Comparison of ENCODE assay signal across 23 cellular contexts in the genomic region with DNA sequence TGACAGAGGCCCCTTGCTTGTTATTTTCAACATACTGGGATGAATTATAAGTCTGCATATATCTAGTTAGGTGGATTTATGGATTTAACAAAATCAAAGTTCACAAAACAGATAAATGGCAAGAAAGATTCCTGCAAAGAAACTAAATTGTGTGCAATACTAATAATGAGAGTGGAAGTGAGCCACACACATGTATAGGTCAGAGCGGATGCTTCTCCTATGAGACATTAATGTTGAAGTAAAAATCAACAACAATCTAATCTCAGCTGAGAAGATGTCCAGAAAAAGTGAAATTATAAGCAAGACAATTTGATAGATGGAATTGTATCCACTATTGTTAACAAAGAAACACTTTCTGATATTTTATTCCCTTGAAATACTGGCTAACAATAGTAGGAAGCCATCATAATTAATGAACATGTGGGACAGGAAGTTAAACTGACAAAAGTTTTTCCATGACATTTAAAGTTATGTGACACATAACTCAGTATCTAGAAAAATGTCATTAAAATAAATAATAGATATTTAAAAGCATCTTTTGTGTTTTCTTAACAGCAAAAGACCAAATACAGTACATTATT.
"Had no signal": no experiment of that assay in that cellular context is flagged by ENCODE, and none has a peak within 500 bp of the region (broad histone marks: within the 10 kb centered on the region; RNA-seq: fewer than 3 reads in every experiment).

No MANE protein-coding gene starts in this region.

- DNase-seq: activated CD4-positive, alpha-beta T cell treated with anti-CD3 and anti-CD28 coated beads for 4 hours; activated CD8-positive, alpha-beta memory T cell treated with anti-CD3 and anti-CD28 coated beads, Interleukin-2, amount 50 U/mL, for 4 hours; activated CD8-positive, alpha-beta T cell treated with anti-CD3 and anti-CD28 coated beads for 36 hours; activated effector memory CD4-positive, alpha-beta T cell treated with Interleukin-2 at 50 U/mL for 16 hours; activated naive CD4-positive, alpha-beta T cell; aorta; central memory CD4-positive, alpha-beta T cell; NCI-H1092; NCI-H1417 treated with DMSO at 0.1 percent for 48 hours; NCI-H1694; NCI-H2029; NCI-H2107; NCI-H2171 treated with DMSO at 0.1 percent for 48 hours; NCI-H226; NCI-H526 treated with DMSO at 0.1 percent for 48 hours; NCI-H82; OCI-M1; RPMI8226 had no signal

- H3K4me3 ChIP-seq: breast epithelium, SK-N-MC had no signal

- H3K27me3 ChIP-seq: breast epithelium had no signal

- H3K36me3 ChIP-seq: breast epithelium had no signal

- ATAC-seq: activated CD4-positive, CD25-positive, alpha-beta regulatory T cell treated with anti-CD3 and anti-CD28 coated beads, Interleukin-2, amount 50 U/mL, for 24 hours; activated CD8-positive, alpha-beta T cell treated with anti-CD3 and anti-CD28 coated beads for 36 hours; Panc1; Right ventricle myocardium inferior had no signal

- H3K9me3 ChIP-seq: breast epithelium had no signal

- H3K27ac ChIP-seq: breast epithelium, SK-N-MC had no signal
